ENCODE assay signal across 25 cellular contexts in genomic region chr1:186420311-186420710, GRCh38. TPM values are rescaled to one million over a fixed set of nuclear protein-coding genes. Genes with fewer than 3 reads are reported as not detected.
DNase-seq lines count a peak whose midpoint lies in the region; ATAC-seq and TF ChIP-seq lines count a peak whose summit lies in the region.
"Had no signal": no experiment of that assay in that cellular context is flagged by ENCODE, and none has a peak within 500 bp of the region (broad histone marks: within the 10 kb centered on the region; RNA-seq: fewer than 3 reads in every experiment).

No MANE protein-coding gene starts in this region.

- H3K9me2 ChIP-seq in SK-N-SH (no peaks in the 10 kb centered on the region), hepatocyte (replicated peaks; ENCODE audit: insufficient read depth) (no peaks in the 10 kb centered on the region)

- peaks cover 5 to 11% (median 9%) of the 10 kb centered on the region in 4 donors for H3K4me1 Mint-ChIP-seq in CD4-positive, alpha-beta memory T cell
- H3K4me1 Mint-ChIP-seq in activated T-helper 1 cell treated with anti-CD3 and anti-CD28 coated beads, Interleukin-12 subunit alpha, Interleukin-12 subunit beta, Interleukin-2, Interleukin-4 antibody, amounts not matched to agents 30 ng/mL and 10 ng/mL and 1 ng/mL, durations not matched to agents 14 hours and 24 hours and 36 hours (ENCODE audit: low read depth), result peaks cover 18% of the 10 kb centered on the region

- DNase-seq in SK-N-SH, result no peak
- DNase-seq in CD4-positive, alpha-beta memory T cell, result no peak
- no peak for DNase-seq in activated T-helper 1 cell treated with anti-CD3 and anti-CD28 coated beads, Interleukin-12 subunit alpha, Interleukin-12 subunit beta, Interleukin-2, Interleukin-4 antibody, amounts not matched to agents 30 ng/mL and 10 ng/mL and 1 ng/mL, durations not matched to agents 14 hours and 24 hours and 36 hours (ENCODE audit: low spot score)
- no peak for DNase-seq in hepatocyte (ENCODE audit: low spot score)
- DNase-seq in RWPE1 (ENCODE audit: low spot score), result no peak
- no peak for DNase-seq in putamen (ENCODE audit: low spot score)
- DNase-seq: activated naive CD4-positive, alpha-beta T cell treated with anti-CD3 and anti-CD28 coated beads for 36 hours; activated T-cell treated with anti-CD3 and anti-CD28 coated beads for 4 hours; AML-193; effector CD4-positive, alpha-beta T cell; EL; NCI-H2081 treated with DMSO at 0.1 percent for 48 hours; NCI-H446 treated with DMSO at 0.1 percent for 48 hours; NK-92 treated with Interleukin-12 subunit alpha and Interleukin-12 subunit beta, amount 100 ng/mL, for 24 hours; stimulated activated CD4-positive, alpha-beta T cell treated with anti-CD3 and anti-CD28 coated beads, Interleukin-4, amount 100 ng/mL, for 4 hours; uterus had no signal

- H3K4me3 Mint-ChIP-seq in CD4-positive, alpha-beta memory T cell, result no peak overlapping the region
- peak overlapping the region; percentile 54 for H3K4me3 Mint-ChIP-seq in activated T-helper 1 cell treated with anti-CD3 and anti-CD28 coated beads, Interleukin-12 subunit alpha, Interleukin-12 subunit beta, Interleukin-2, Interleukin-4 antibody, amounts not matched to agents 30 ng/mL and 10 ng/mL and 1 ng/mL, durations not matched to agents 14 hours and 24 hours and 36 hours
- H3K4me3 Mint-ChIP-seq: activated naive CD4-positive, alpha-beta T cell treated with anti-CD3 and anti-CD28 coated beads for 36 hours had no signal

- H2AFZ ChIP-seq in SK-N-SH (ENCODE audit: low read depth) (no peak overlapping the region), hepatocyte (no peak overlapping the region)

- TF ChIP-seq CTCF in SK-N-SH (IDR thresholded peaks at IDR 0.05) (no peak), hepatocyte (IDR thresholded peaks at IDR 0.05; ENCODE audit: poor library complexity) (no peak), RWPE1 (conservative IDR thresholded peaks at IDR 0.05; ENCODE audit: low read depth) (no peak)

- H3K36me3 ChIP-seq in SK-N-SH (replicated peaks in 1 of 2; ENCODE audit: control insufficient read depth in 1 of 2, insufficient read depth in 2 of 2, low read length in 1 of 2) (peaks cover 38 to 40% of the 10 kb centered on the region in 2 experiments), hepatocyte (replicated peaks; ENCODE audit: insufficient read depth, low read depth) (no peaks in the 10 kb centered on the region)
- peaks cover 10% of the 10 kb centered on the region for H3K36me3 ChIP-seq in CD4-positive, alpha-beta memory T cell (ENCODE audit: insufficient read depth, low read length)
- H3K36me3 ChIP-seq: uterus had no signal

- peak overlapping the region in 5 of 7 donors; percentile 60 to 76 (median 67) for H3K27ac Mint-ChIP-seq in CD4-positive, alpha-beta memory T cell
- H3K27ac Mint-ChIP-seq in activated T-helper 1 cell treated with anti-CD3 and anti-CD28 coated beads, Interleukin-12 subunit alpha, Interleukin-12 subunit beta, Interleukin-2, Interleukin-4 antibody, amounts not matched to agents 30 ng/mL and 10 ng/mL and 1 ng/mL, durations not matched to agents 14 hours and 24 hours and 36 hours, result peak overlapping the region; percentile 92
- H3K27ac Mint-ChIP-seq: activated naive CD4-positive, alpha-beta T cell treated with anti-CD3 and anti-CD28 coated beads for 36 hours had no signal

- no peaks in the 10 kb centered on the region for H4K20me1 ChIP-seq in SK-N-SH (ENCODE audit: insufficient read depth)
- H4K20me1 ChIP-seq in hepatocyte (ENCODE audit: insufficient read depth, poor library complexity, severe bottlenecking), result no peaks in the 10 kb centered on the region

- H3K4me2 ChIP-seq in SK-N-SH (no peak overlapping the region), hepatocyte (no peak overlapping the region)

- CTCF ChIA-PET in SK-N-SH (lab: Yijun Ruan, JAX) (interaction anchor here (1.9 to 3.0 kb wide), 2 partner anchors 16 to 45 kb away, joined by 8 to 13 read pairs; partner anchors contain the start of genes ODR4 and TPR), RWPE1 (lab: Yijun Ruan, JAX) (interaction anchor here (0.7 kb wide), 1 partner anchor 350 kb away, joined by 3 read pairs; no protein-coding TSS in a partner anchor)
- CTCF ChIA-PET in CD4-positive, alpha-beta memory T cell (lab: Charles Lee; ENCODE audit: partially characterized antibody), result interaction anchor here (0.6 kb wide), 1 partner anchor 38 kb away, joined by 3 read pairs; no protein-coding TSS in a partner anchor

- H3K27ac ChIP-seq in SK-N-SH (ENCODE audit: low read depth in 2 of 2, low read length in 1 of 2) (peak overlapping the region; percentile 6 to 58; a peak in 2 of 4 replicates), hepatocyte (peak overlapping the region; percentile 1), RWPE1 (no peak overlapping the region)
- no peak overlapping the region for H3K27ac ChIP-seq in CD4-positive, alpha-beta memory T cell (ENCODE audit: low read depth, low read length)
- H3K27ac ChIP-seq: 22Rv1, esophagus muscularis mucosa had no signal

- no peak for ATAC-seq in SK-N-SH treated with all-trans-retinoic acid at 6 μM for 48 hours
- ATAC-seq in GM18868 (IDR thresholded peaks at IDR 0.05; ENCODE audit: unreplicated experiment), result no peak

- TF ChIP-seq RAD21 in SK-N-SH (IDR thresholded peaks at IDR 0.05; ENCODE audit: low read length), result no peak

- no peak overlapping the region for H3K9ac ChIP-seq in SK-N-SH

- H3K4me1 ChIP-seq in SK-N-SH (ENCODE audit: control insufficient read depth in 1 of 2, insufficient read depth in 2 of 2, low read depth in 1 of 2, low read length in 1 of 2), result peaks cover 0 to 4% of the 10 kb centered on the region in 2 experiments; a peak in 3 of 4 replicates
- peaks cover 9% of the 10 kb centered on the region for H3K4me1 ChIP-seq in CD4-positive, alpha-beta memory T cell (ENCODE audit: insufficient read depth, low read length)
- no peaks in the 10 kb centered on the region for H3K4me1 ChIP-seq in hepatocyte (ENCODE audit: insufficient read depth)
- H3K4me1 ChIP-seq: HAP-1, uterus had no signal

- TF ChIP-seq EP300 in SK-N-SH (IDR thresholded peaks at IDR 0.05; ENCODE audit: borderline replicate concordance in 1 of 2, low read depth in 1 of 2, low read length in 1 of 2), result no peak

- H3K27me3 ChIP-seq in SK-N-SH (ENCODE audit: insufficient read depth), result no peaks in the 10 kb centered on the region
- no peaks in the 10 kb centered on the region for H3K27me3 ChIP-seq in CD4-positive, alpha-beta memory T cell (ENCODE audit: insufficient read depth, low read length)
- no peaks in the 10 kb centered on the region for H3K27me3 ChIP-seq in hepatocyte
- H3K27me3 ChIP-seq: esophagus muscularis mucosa, uterus had no signal

- H3F3A ChIP-seq in SK-N-SH (replicated peaks; ENCODE audit: insufficient read depth), result no peaks in the 10 kb centered on the region

- POLR2A ChIA-PET in SK-N-SH (lab: Yijun Ruan, JAX), result interaction anchor here (0.6 kb wide), 1 partner anchor 11 kb away, joined by 6 read pairs; no protein-coding TSS in a partner anchor
- POLR2A ChIA-PET in CD4-positive, alpha-beta memory T cell (lab: Charles Lee; ENCODE audit: partially characterized antibody), result interaction anchor here (0.7 kb wide), 1 partner anchor 42 kb away, joined by 3 read pairs; no protein-coding TSS in a partner anchor
- POLR2A ChIA-PET in RWPE1 (lab: Yijun Ruan, JAX; ENCODE audit: low non-redundant PET), result no interaction called here

- H3K79me2 ChIP-seq in SK-N-SH (ENCODE audit: insufficient read depth) (no peaks in the 10 kb centered on the region), hepatocyte (no peaks in the 10 kb centered on the region)

- H3K4me3 ChIP-seq in SK-N-SH (ENCODE audit: low read depth in 2 of 2, low read length in 1 of 2) (no peak overlapping the region), hepatocyte (no peak overlapping the region)
- H3K4me3 ChIP-seq in CD4-positive, alpha-beta memory T cell (ENCODE audit: low read length in 2 of 2), result no peak overlapping the region
- H3K4me3 ChIP-seq: esophagus muscularis mucosa, HAP-1, SK-N-MC, uterus had no signal

- no peaks in the 10 kb centered on the region for H3K27me3 Mint-ChIP-seq in CD4-positive, alpha-beta memory T cell
- no peaks in the 10 kb centered on the region for H3K27me3 Mint-ChIP-seq in activated T-helper 1 cell treated with anti-CD3 and anti-CD28 coated beads, Interleukin-12 subunit alpha, Interleukin-12 subunit beta, Interleukin-2, Interleukin-4 antibody, amounts not matched to agents 30 ng/mL and 10 ng/mL and 1 ng/mL, durations not matched to agents 14 hours and 24 hours and 36 hours (ENCODE audit: insufficient read depth)

- H3K9me3 ChIP-seq in SK-N-SH (no peaks in the 10 kb centered on the region), hepatocyte (ENCODE audit: low read depth) (no peaks in the 10 kb centered on the region)
- H3K9me3 ChIP-seq in CD4-positive, alpha-beta memory T cell (ENCODE audit: control insufficient read depth in 1 of 2, low read length in 2 of 2), result no peaks in the 10 kb centered on the region
- H3K9me3 ChIP-seq: esophagus muscularis mucosa, HAP-1, uterus had no signal

- intact Hi-C loops in CD4-positive, alpha-beta memory T cell (cut with micrococcal nuclease), result no loop called here
- intact Hi-C loops in activated T-helper 1 cell treated with anti-CD3 and anti-CD28 coated beads, Interleukin-12 subunit alpha, Interleukin-12 subunit beta, Interleukin-2, Interleukin-4 antibody, amounts not matched to agents 30 ng/mL and 10 ng/mL and 1 ng/mL, durations not matched to agents 14 hours and 24 hours and 36 hours (cut with micrococcal nuclease), result loop anchor here (1.0 kb wide), 1 partner anchor 8 kb away; no protein-coding TSS in a partner anchor

- H3K9me3 Mint-ChIP-seq in CD4-positive, alpha-beta memory T cell, result no peaks in the 10 kb centered on the region
- no peaks in the 10 kb centered on the region for H3K9me3 Mint-ChIP-seq in activated T-helper 1 cell treated with anti-CD3 and anti-CD28 coated beads, Interleukin-12 subunit alpha, Interleukin-12 subunit beta, Interleukin-2, Interleukin-4 antibody, amounts not matched to agents 30 ng/mL and 10 ng/mL and 1 ng/mL, durations not matched to agents 14 hours and 24 hours and 36 hours
- H3K9me3 Mint-ChIP-seq: activated naive CD4-positive, alpha-beta T cell treated with anti-CD3 and anti-CD28 coated beads for 36 hours had no signal

- peaks cover 23 to 34% of the 10 kb centered on the region in 2 donors for H3K36me3 Mint-ChIP-seq in CD4-positive, alpha-beta memory T cell
- H3K36me3 Mint-ChIP-seq in activated T-helper 1 cell treated with anti-CD3 and anti-CD28 coated beads, Interleukin-12 subunit alpha, Interleukin-12 subunit beta, Interleukin-2, Interleukin-4 antibody, amounts not matched to agents 30 ng/mL and 10 ng/mL and 1 ng/mL, durations not matched to agents 14 hours and 24 hours and 36 hours (ENCODE audit: low read depth), result peaks cover 25% of the 10 kb centered on the region

RNA-seq across cellular contexts. Expression of gene PDC, which starts 40.6 kb away (rescaled TPM):
- polyA plus RNA-seq in SK-N-SH (2012; rRNA removed) (not detected in 2 replicates), hepatocyte (0.13 TPM in 1 of 2 replicates, not detected in the other)
- 0.09 and 0.13 TPM in 2 replicates for polyA plus RNA-seq in SK-N-SH (2012; cell fraction: cytosol; rRNA removed)
- polyA plus RNA-seq in SK-N-SH (2012; cell fraction: nucleus; rRNA removed), result not detected in 2 replicates
- not detected for total RNA-seq in CD4-positive, alpha-beta memory T cell
- not detected for polyA plus RNA-seq in CD4-positive, alpha-beta memory T cell
- total RNA-seq in activated T-helper 1 cell treated with anti-CD3 and anti-CD28 coated beads, Interleukin-12 subunit alpha, Interleukin-12 subunit beta, Interleukin-2, Interleukin-4 antibody, amounts not matched to agents 30 ng/mL and 10 ng/mL and 1 ng/mL, durations not matched to agents 14 hours and 24 hours and 36 hours, result not detected in 2 replicates
- total RNA-seq in hepatocyte, result not detected in 2 replicates
- total RNA-seq: activated naive CD4-positive, alpha-beta T cell treated with anti-CD3 and anti-CD28 coated beads for 36 hours; cerebellum; esophagus muscularis mucosa; mononuclear cell; subcutaneous adipose tissue; uterus had no signal

RNA-seq across cellular contexts. Expression of gene ODR4, which starts 44.7 kb away (rescaled TPM):
- polyA plus RNA-seq in SK-N-SH (2012; rRNA removed), result 8.2 and 12.2 TPM in 2 replicates
- polyA plus RNA-seq in SK-N-SH (2012; cell fraction: cytosol; rRNA removed), result 11.4 and 13.0 TPM in 2 replicates
- polyA plus RNA-seq in SK-N-SH (2012; cell fraction: nucleus; rRNA removed), result 9.1 and 25.0 TPM in 2 replicates
- total RNA-seq in CD4-positive, alpha-beta memory T cell, result 10 to 100 TPM; 15.9 to 17.3 TPM
- 1 to 10 TPM; 3.5 to 9.1 TPM for polyA plus RNA-seq in CD4-positive, alpha-beta memory T cell
- total RNA-seq in activated T-helper 1 cell treated with anti-CD3 and anti-CD28 coated beads, Interleukin-12 subunit alpha, Interleukin-12 subunit beta, Interleukin-2, Interleukin-4 antibody, amounts not matched to agents 30 ng/mL and 10 ng/mL and 1 ng/mL, durations not matched to agents 14 hours and 24 hours and 36 hours, result 15.5 and 17.7 TPM in 2 replicates
- 22.1 and 29.2 TPM in 2 replicates for total RNA-seq in hepatocyte
- polyA plus RNA-seq in hepatocyte, result 22.3 and 22.8 TPM in 2 replicates

RNA-seq across cellular contexts. Expression of gene TPR, which starts 45.3 kb away (rescaled TPM):
- polyA plus RNA-seq in SK-N-SH (2012; rRNA removed) (37.5 and 46.9 TPM in 2 replicates), hepatocyte (65.1 and 79.4 TPM in 2 replicates)
- polyA plus RNA-seq in SK-N-SH (2012; cell fraction: cytosol; rRNA removed), result 23.8 and 25.9 TPM in 2 replicates
- polyA plus RNA-seq in SK-N-SH (2012; cell fraction: nucleus; rRNA removed), result 121 and 139 TPM in 2 replicates
- total RNA-seq in CD4-positive, alpha-beta memory T cell, result 100 to 1,000 TPM; 159 to 167 TPM
- polyA plus RNA-seq in CD4-positive, alpha-beta memory T cell, result 100 to 1,000 TPM in 1 of 2 donors, 10 to 100 TPM in 1; 23.8 to 100 TPM
- 174 and 179 TPM in 2 replicates for total RNA-seq in activated T-helper 1 cell treated with anti-CD3 and anti-CD28 coated beads, Interleukin-12 subunit alpha, Interleukin-12 subunit beta, Interleukin-2, Interleukin-4 antibody, amounts not matched to agents 30 ng/mL and 10 ng/mL and 1 ng/mL, durations not matched to agents 14 hours and 24 hours and 36 hours
- total RNA-seq in hepatocyte, result 51.5 and 58.4 TPM in 2 replicates

Comparison
In these comparisons a context has a peak if more than half of its experiments do, and no peak if none do; other contexts are left out.
1. H3K27ac ChIP-seq: peak in SK-N-SH (2 of 2) and hepatocyte (single experiment); none in CD4-positive, alpha-beta memory T cell (single experiment) and RWPE1 (single experiment).